Comparison of ENCODE assay signal across 22 cellular contexts in the genomic region with DNA sequence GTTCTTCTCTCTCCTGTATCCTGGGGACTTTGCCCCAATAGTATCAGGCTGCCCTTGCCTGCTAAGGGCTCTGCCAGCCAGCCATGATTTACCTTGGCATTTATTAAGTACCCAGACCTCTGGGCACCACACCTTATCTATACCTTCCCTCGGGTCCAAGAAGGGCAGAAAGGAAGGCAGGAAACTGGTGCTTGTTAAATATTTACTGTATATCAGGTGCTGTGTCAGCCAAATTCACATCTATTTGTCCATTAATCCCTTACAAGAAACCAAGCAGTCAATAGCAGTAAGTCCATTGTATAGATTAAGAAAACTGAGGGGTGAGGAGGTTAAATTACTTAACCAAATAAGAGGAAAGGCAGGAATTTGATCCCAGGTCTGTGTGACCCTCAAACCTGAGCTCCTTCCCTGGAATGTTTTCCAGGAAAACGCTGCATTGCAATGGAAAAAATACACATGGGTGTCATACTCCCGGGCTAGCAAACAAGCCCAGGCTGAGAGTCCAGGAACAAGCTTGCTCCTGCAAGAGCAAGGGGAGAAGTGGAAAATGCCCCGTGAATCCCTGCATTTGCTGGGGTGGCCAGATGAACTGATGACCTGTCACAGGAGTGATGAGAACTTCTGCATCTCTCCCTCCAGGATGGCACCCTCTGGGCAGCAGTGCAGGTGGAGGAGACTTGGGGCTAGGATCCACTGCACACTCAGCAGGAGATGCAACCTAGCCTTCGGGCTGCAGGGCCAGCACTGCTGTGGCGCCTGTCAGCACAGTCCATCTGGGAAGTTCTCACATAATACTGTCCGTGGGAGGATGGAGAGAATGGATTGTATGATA. TPM values are rescaled to one million over a fixed set of nuclear protein-coding genes. Genes with fewer than 3 reads are reported as not detected.
DNase-seq lines count a peak whose midpoint lies in the region; ATAC-seq and TF ChIP-seq lines count a peak whose summit lies in the region.
"Had no signal": no experiment of that assay in that cellular context is flagged by ENCODE, and none has a peak within 500 bp of the region (broad histone marks: within the 10 kb centered on the region; RNA-seq: fewer than 3 reads in every experiment).

No MANE protein-coding gene starts in this region.

- H3K27ac Mint-ChIP-seq in naive thymus-derived CD4-positive, alpha-beta T cell = peak overlapping the region in 5 of 9 donors; percentile 38 to 84 (median 72)
- peak overlapping the region; percentile 42 for H3K27ac Mint-ChIP-seq in type B pancreatic cell
- peak overlapping the region in 1 of 2 donors; percentile 77 for H3K27ac Mint-ChIP-seq in stimulated activated naive CD8-positive, alpha-beta T cell treated with anti-CD3 and anti-CD28 coated beads, Interleukin-15, amount 100 ng/mL, for 72 hours
- H3K27ac Mint-ChIP-seq: activated CD4-positive, alpha-beta T cell treated with anti-CD3 and anti-CD28 coated beads, Interleukin-2, amount 10 ng/mL, durations not matched to agents 7 days and 5 days had no signal

- no peak for TF ChIP-seq CTCF in coronary artery (IDR thresholded peaks at IDR 0.05)
- no peak for TF ChIP-seq CTCF in type B pancreatic cell (conservative IDR thresholded peaks at IDR 0.05)

- H3K4me1 Mint-ChIP-seq in naive thymus-derived CD4-positive, alpha-beta T cell = peaks cover 12 to 30% (median 24%) of the 10 kb centered on the region in 7 donors
- peaks cover 68% of the 10 kb centered on the region for H3K4me1 Mint-ChIP-seq in type B pancreatic cell (ENCODE audit: unreplicated experiment)
- peaks cover 28% of the 10 kb centered on the region for H3K4me1 Mint-ChIP-seq in stimulated activated naive CD8-positive, alpha-beta T cell treated with anti-CD3 and anti-CD28 coated beads, Interleukin-15, amount 100 ng/mL, for 72 hours

- peaks cover 0 to 4% (median 0%) of the 10 kb centered on the region in 11 donors for H3K9me3 Mint-ChIP-seq in naive thymus-derived CD4-positive, alpha-beta T cell
- no peaks in the 10 kb centered on the region for H3K9me3 Mint-ChIP-seq in type B pancreatic cell
- no peaks in the 10 kb centered on the region for H3K9me3 Mint-ChIP-seq in stimulated activated naive CD8-positive, alpha-beta T cell treated with anti-CD3 and anti-CD28 coated beads, Interleukin-15, amount 100 ng/mL, for 72 hours
- H3K9me3 Mint-ChIP-seq: activated CD4-positive, alpha-beta T cell treated with anti-CD3 and anti-CD28 coated beads, Interleukin-2, amount 10 ng/mL, durations not matched to agents 7 days and 5 days had no signal

- H3K9me3 ChIP-seq in naive thymus-derived CD4-positive, alpha-beta T cell (ENCODE audit: control insufficient read depth in 2 of 3, low read length in 3 of 3) = no peaks in the 10 kb centered on the region
- H3K9me3 ChIP-seq: heart right ventricle, tibial nerve had no signal

- H3K36me3 Mint-ChIP-seq in naive thymus-derived CD4-positive, alpha-beta T cell = no peaks in the 10 kb centered on the region
- no peaks in the 10 kb centered on the region for H3K36me3 Mint-ChIP-seq in type B pancreatic cell
- H3K36me3 Mint-ChIP-seq: activated naive CD8-positive, alpha-beta T cell had no signal

- POLR2A ChIA-PET in naive thymus-derived CD4-positive, alpha-beta T cell (lab: Charles Lee) = no interaction called here

- peak overlapping the region in 4 of 10 donors; percentile 22 to 81 (median 58) for H3K4me3 Mint-ChIP-seq in naive thymus-derived CD4-positive, alpha-beta T cell
- no peak overlapping the region for H3K4me3 Mint-ChIP-seq in type B pancreatic cell
- no peak overlapping the region for H3K4me3 Mint-ChIP-seq in stimulated activated naive CD8-positive, alpha-beta T cell treated with anti-CD3 and anti-CD28 coated beads, Interleukin-15, amount 100 ng/mL, for 72 hours
- H3K4me3 Mint-ChIP-seq: activated CD4-positive, alpha-beta T cell treated with anti-CD3 and anti-CD28 coated beads, Interleukin-2, amount 10 ng/mL, durations not matched to agents 7 days and 5 days had no signal

- no peak overlapping the region for H3K4me3 ChIP-seq in coronary artery
- no peak overlapping the region for H3K4me3 ChIP-seq in naive thymus-derived CD4-positive, alpha-beta T cell (ENCODE audit: low read length)
- H3K4me3 ChIP-seq: heart right ventricle, tibial nerve had no signal

- ATAC-seq in naive thymus-derived CD4-positive, alpha-beta T cell = no peak
- ATAC-seq in stimulated activated naive CD8-positive, alpha-beta T cell treated with anti-CD3 and anti-CD28 coated beads, Interleukin-15, amount 100 ng/mL, for 72 hours = no peak
- ATAC-seq: heart right ventricle had no signal

- DNase-seq in activated CD8-positive, alpha-beta memory T cell treated with anti-CD3 and anti-CD28 coated beads, Interleukin-2, amount 50 U/mL, for 48 hours = peak; percentile 34
- DNase-seq in activated CD8-positive, alpha-beta memory T cell treated with anti-CD3 and anti-CD28 coated beads, Interleukin-2, amount 50 U/mL, for 4 hours = no peak
- peak; percentile 66 for DNase-seq in coronary artery (ENCODE audit: low spot score)
- DNase-seq in naive thymus-derived CD4-positive, alpha-beta T cell = no peak
- DNase-seq in type B pancreatic cell (ENCODE audit: extremely low spot score, unreplicated experiment) = no peak
- DNase-seq in stimulated activated naive CD8-positive, alpha-beta T cell treated with anti-CD3 and anti-CD28 coated beads, Interleukin-15, amount 100 ng/mL, for 72 hours = no peak
- DNase-seq in stimulated activated CD4-positive, alpha-beta T cell treated with anti-CD3 and anti-CD28 coated beads, Interleukin-4, amount 100 ng/mL, for 1 hour = no peak
- DNase-seq in NCI-H1105 (lab: John Stamatoyannopoulos, UW) = no peak
- DNase-seq: C1 segment of cervical spinal cord, cortex of kidney, DMS 273 treated with DMSO at 0.1 percent for 48 hours, GF-D8, heart right ventricle, NCI-H1417, NCI-H69, SW 1271 had no signal

- H3K36me3 ChIP-seq in naive thymus-derived CD4-positive, alpha-beta T cell (ENCODE audit: control insufficient read depth in 2 of 3, insufficient read depth in 3 of 3, low read length in 3 of 3) = no peaks in the 10 kb centered on the region
- H3K36me3 ChIP-seq: heart right ventricle, tibial nerve had no signal

- CTCF ChIA-PET in naive thymus-derived CD4-positive, alpha-beta T cell (lab: Charles Lee) = interaction anchor here (1.1 kb wide), 1 partner anchor 72 kb away, joined by 3 read pairs; no protein-coding TSS in a partner anchor

- H3K27me3 Mint-ChIP-seq in naive thymus-derived CD4-positive, alpha-beta T cell = peaks cover 0 to 5% (median 0%) of the 10 kb centered on the region in 5 donors
- H3K27me3 Mint-ChIP-seq in type B pancreatic cell = no peaks in the 10 kb centered on the region
- H3K27me3 Mint-ChIP-seq in stimulated activated naive CD8-positive, alpha-beta T cell treated with anti-CD3 and anti-CD28 coated beads, Interleukin-15, amount 100 ng/mL, for 72 hours = no peaks in the 10 kb centered on the region
- H3K27me3 Mint-ChIP-seq: activated CD4-positive, alpha-beta T cell treated with anti-CD3 and anti-CD28 coated beads, Interleukin-2, amount 10 ng/mL, durations not matched to agents 7 days and 5 days; activated naive CD8-positive, alpha-beta T cell had no signal

- H3K27me3 ChIP-seq in naive thymus-derived CD4-positive, alpha-beta T cell (ENCODE audit: control insufficient read depth in 2 of 2, insufficient read depth in 2 of 2, low read length in 2 of 2) = no peaks in the 10 kb centered on the region
- H3K27me3 ChIP-seq: tibial nerve had no signal

- intact Hi-C loops in naive thymus-derived CD4-positive, alpha-beta T cell (cut with micrococcal nuclease) = no loop called here

- no peak overlapping the region for H3K27ac ChIP-seq in coronary artery
- no peak overlapping the region for H3K27ac ChIP-seq in naive thymus-derived CD4-positive, alpha-beta T cell (ENCODE audit: low read depth, low read length)
- H3K27ac ChIP-seq: heart right ventricle, tibial nerve had no signal

- peaks cover 0 to 20% of the 10 kb centered on the region in 2 donors for H3K4me1 ChIP-seq in naive thymus-derived CD4-positive, alpha-beta T cell (ENCODE audit: control insufficient read depth in 2 of 2, insufficient read depth in 2 of 2, low read length in 2 of 2)

RNA-seq across cellular contexts. Expression of gene CIB4, which starts 30.4 kb away (rescaled TPM):
- total RNA-seq in naive thymus-derived CD4-positive, alpha-beta T cell = not detected
- not detected for polyA plus RNA-seq in naive thymus-derived CD4-positive, alpha-beta T cell
- not detected in 2 replicates for total RNA-seq in type B pancreatic cell (ENCODE audit: low replicate concordance)
- total RNA-seq: A172; activated CD4-positive, alpha-beta T cell treated with anti-CD3 and anti-CD28 coated beads, Interleukin-2, amount 10 ng/mL, durations not matched to agents 7 days and 5 days; H1; heart right ventricle; tibial nerve had no signal
- polyA plus RNA-seq: H1, heart right ventricle, keratinocyte had no signal

Comparison
In these comparisons a context has a peak if more than half of its experiments do, and no peak if none do; other contexts are left out.
1. DNase-seq: peak in activated CD8-positive, alpha-beta memory T cell treated with anti-CD3 and anti-CD28 coated beads, Interleukin-2, amount 50 U/mL, for 48 hours (single experiment) and coronary artery (single experiment); none in activated CD8-positive, alpha-beta memory T cell treated with anti-CD3 and anti-CD28 coated beads, Interleukin-2, amount 50 U/mL, for 4 hours (single experiment), naive thymus-derived CD4-positive, alpha-beta T cell (0 of 9), type B pancreatic cell (single experiment), stimulated activated naive CD8-positive, alpha-beta T cell treated with anti-CD3 and anti-CD28 coated beads, Interleukin-15, amount 100 ng/mL, for 72 hours (0 of 2), stimulated activated CD4-positive, alpha-beta T cell treated with anti-CD3 and anti-CD28 coated beads, Interleukin-4, amount 100 ng/mL, for 1 hour (single experiment) and NCI-H1105 (single experiment).